In genomic region chr2:636649-637405, GRCh38 we compare ENCODE assay signal across 7 cellular contexts. TPM values are rescaled to one million over a fixed set of nuclear protein-coding genes. Genes with fewer than 3 reads are reported as not detected.
DNase-seq lines count a peak whose midpoint lies in the region; ATAC-seq and TF ChIP-seq lines count a peak whose summit lies in the region.

No MANE protein-coding gene starts in this region.

- H3K79me2 ChIP-seq in neural progenitor cell (ENCODE audit: low read depth) = no peaks in the 10 kb centered on the region

- H3K9me3 ChIP-seq in NT2/D1 (ENCODE audit: insufficient read depth, low read length) (peaks cover 8% of the 10 kb centered on the region; the same call in 1 of the 2 replicates), neural progenitor cell (ENCODE audit: low read depth) (no peaks in the 10 kb centered on the region), suprapubic skin (no peaks in the 10 kb centered on the region)

- no peaks in the 10 kb centered on the region for H3K36me3 Mint-ChIP-seq in activated T-helper 1 cell treated with anti-CD3 and anti-CD28 coated beads, Interleukin-12 subunit alpha, Interleukin-12 subunit beta, Interleukin-2, Interleukin-4 antibody, amounts not matched to agents 30 ng/mL and 10 ng/mL and 1 ng/mL, durations not matched to agents 14 hours and 24 hours and 36 hours (ENCODE audit: low read depth)
- H3K36me3 Mint-ChIP-seq in neural progenitor cell = peaks cover 3% of the 10 kb centered on the region

- no peaks in the 10 kb centered on the region for H4K20me1 ChIP-seq in neural progenitor cell (ENCODE audit: low read depth)

- H3K27me3 ChIP-seq in NT2/D1 (ENCODE audit: insufficient read depth, insufficient read length) (no peaks in the 10 kb centered on the region), neural progenitor cell (peaks cover 4% of the 10 kb centered on the region), suprapubic skin (no peaks in the 10 kb centered on the region)

- H3F3A ChIP-seq in neural progenitor cell (ENCODE audit: low read depth) = no peaks in the 10 kb centered on the region

- intact Hi-C loops in activated T-helper 1 cell treated with anti-CD3 and anti-CD28 coated beads, Interleukin-12 subunit alpha, Interleukin-12 subunit beta, Interleukin-2, Interleukin-4 antibody, amounts not matched to agents 30 ng/mL and 10 ng/mL and 1 ng/mL, durations not matched to agents 14 hours and 24 hours and 36 hours (cut with micrococcal nuclease) = loop anchor here (1.0 to 10.0 kb wide), 2 partner anchors 108 to 322 kb away; no protein-coding TSS in a partner anchor

- no peak overlapping the region for H2AFZ ChIP-seq in neural progenitor cell (replicated peaks)

- DNase-seq in NT2/D1 (ENCODE audit: low read depth, low spot score) (peak; percentile 63), fibroblast of the aortic adventitia (ENCODE audit: low read depth) (peak; percentile 69), neural progenitor cell (ENCODE audit: low spot score) (peak; percentile 82), suprapubic skin (ENCODE audit: low spot score in 2 of 2) (peak; percentile 88 to 93)
- peak; percentile 11 for DNase-seq in activated T-helper 1 cell treated with anti-CD3 and anti-CD28 coated beads, Interleukin-12 subunit alpha, Interleukin-12 subunit beta, Interleukin-2, Interleukin-4 antibody, amounts not matched to agents 30 ng/mL and 10 ng/mL and 1 ng/mL, durations not matched to agents 14 hours and 24 hours and 36 hours (ENCODE audit: low spot score)

- no peaks in the 10 kb centered on the region for H3K9me3 Mint-ChIP-seq in activated T-helper 1 cell treated with anti-CD3 and anti-CD28 coated beads, Interleukin-12 subunit alpha, Interleukin-12 subunit beta, Interleukin-2, Interleukin-4 antibody, amounts not matched to agents 30 ng/mL and 10 ng/mL and 1 ng/mL, durations not matched to agents 14 hours and 24 hours and 36 hours
- H3K9me3 Mint-ChIP-seq in neural progenitor cell = peaks cover 17% of the 10 kb centered on the region

- no peak overlapping the region for H3K4me2 ChIP-seq in neural progenitor cell

- H3K27ac ChIP-seq in neural progenitor cell (no peak overlapping the region), suprapubic skin (no peak overlapping the region)

- peak overlapping the region; percentile 73 for H3K4me3 Mint-ChIP-seq in activated T-helper 1 cell treated with anti-CD3 and anti-CD28 coated beads, Interleukin-12 subunit alpha, Interleukin-12 subunit beta, Interleukin-2, Interleukin-4 antibody, amounts not matched to agents 30 ng/mL and 10 ng/mL and 1 ng/mL, durations not matched to agents 14 hours and 24 hours and 36 hours
- H3K4me3 Mint-ChIP-seq in neural progenitor cell = peak overlapping the region; percentile 33

- H3K36me3 ChIP-seq in NT2/D1 (ENCODE audit: insufficient read depth, insufficient read length, low read length) = no peaks in the 10 kb centered on the region
- no peaks in the 10 kb centered on the region for H3K36me3 ChIP-seq in neural progenitor cell
- no peaks in the 10 kb centered on the region for H3K36me3 ChIP-seq in suprapubic skin

- H3K9ac ChIP-seq in NT2/D1 (ENCODE audit: insufficient read length, low read depth) (no peak overlapping the region), neural progenitor cell (no peak overlapping the region)

- TF ChIP-seq CTCF in GM12872 (IDR thresholded peaks at IDR 0.05; ENCODE audit: insufficient read depth, low read depth, low read length) (peak; percentile 70), fibroblast of the aortic adventitia (IDR thresholded peaks at IDR 0.05; ENCODE audit: insufficient read depth, low read length) (peak; percentile 77), neural progenitor cell (IDR thresholded peaks at IDR 0.05) (peak; percentile 87), suprapubic skin (IDR thresholded peaks at IDR 0.05) (peak; percentile 73 to 78)

- no peak overlapping the region for H3K4me3 ChIP-seq in NT2/D1 (ENCODE audit: insufficient read length, low read depth)
- peak overlapping the region; percentile 40 for H3K4me3 ChIP-seq in fibroblast of the aortic adventitia (ENCODE audit: low read depth, low read length)
- H3K4me3 ChIP-seq in neural progenitor cell = no peak overlapping the region
- peak overlapping the region; percentile 27 for H3K4me3 ChIP-seq in suprapubic skin

- WGBS in suprapubic skin = 11% methylated on average over 27 of the region's 56 CpGs

- H3K4me1 ChIP-seq in NT2/D1 (ENCODE audit: insufficient read depth, insufficient read length) (no peaks in the 10 kb centered on the region), neural progenitor cell (no peaks in the 10 kb centered on the region), suprapubic skin (peaks cover 13% of the 10 kb centered on the region)

- no peak for TF ChIP-seq POLR2A in suprapubic skin (IDR thresholded peaks at IDR 0.05)

- peak; percentile 67 for ATAC-seq in HG02938 (IDR thresholded peaks at IDR 0.05; ENCODE audit: unreplicated experiment)

- peaks cover 4% of the 10 kb centered on the region for H3K27me3 Mint-ChIP-seq in activated T-helper 1 cell treated with anti-CD3 and anti-CD28 coated beads, Interleukin-12 subunit alpha, Interleukin-12 subunit beta, Interleukin-2, Interleukin-4 antibody, amounts not matched to agents 30 ng/mL and 10 ng/mL and 1 ng/mL, durations not matched to agents 14 hours and 24 hours and 36 hours (ENCODE audit: insufficient read depth)
- peaks cover 7% of the 10 kb centered on the region for H3K27me3 Mint-ChIP-seq in neural progenitor cell (ENCODE audit: insufficient read depth, low read depth)

- peak overlapping the region; percentile 72 for H3K27ac Mint-ChIP-seq in activated T-helper 1 cell treated with anti-CD3 and anti-CD28 coated beads, Interleukin-12 subunit alpha, Interleukin-12 subunit beta, Interleukin-2, Interleukin-4 antibody, amounts not matched to agents 30 ng/mL and 10 ng/mL and 1 ng/mL, durations not matched to agents 14 hours and 24 hours and 36 hours
- no peak overlapping the region for H3K27ac Mint-ChIP-seq in neural progenitor cell

- TF ChIP-seq EP300 in suprapubic skin (IDR thresholded peaks at IDR 0.05) = no peak

- H3K4me1 Mint-ChIP-seq in activated T-helper 1 cell treated with anti-CD3 and anti-CD28 coated beads, Interleukin-12 subunit alpha, Interleukin-12 subunit beta, Interleukin-2, Interleukin-4 antibody, amounts not matched to agents 30 ng/mL and 10 ng/mL and 1 ng/mL, durations not matched to agents 14 hours and 24 hours and 36 hours (ENCODE audit: low read depth) = no peaks in the 10 kb centered on the region
- peaks cover 18% of the 10 kb centered on the region for H3K4me1 Mint-ChIP-seq in neural progenitor cell

RNA-seq across cellular contexts. Expression of gene TMEM18, which starts 40.4 kb away (rescaled TPM):
- total RNA-seq in activated T-helper 1 cell treated with anti-CD3 and anti-CD28 coated beads, Interleukin-12 subunit alpha, Interleukin-12 subunit beta, Interleukin-2, Interleukin-4 antibody, amounts not matched to agents 30 ng/mL and 10 ng/mL and 1 ng/mL, durations not matched to agents 14 hours and 24 hours and 36 hours = 23.3 and 24.9 TPM in 2 replicates
- total RNA-seq in fibroblast of the aortic adventitia (ENCODE audit: low replicate concordance) (24.1 and 122 TPM in 2 replicates), neural progenitor cell (ENCODE audit: low replicate concordance) (23.5 and 50.0 TPM in 2 replicates), suprapubic skin (10 to 100 TPM; 20.4 to 24.6 (median 22.0) TPM)

Comparison
In these comparisons a context has a peak if more than half of its experiments do, and no peak if none do; other contexts are left out.
1. DNase-seq: peak in every context shown above with its lines; median percentile 90 in suprapubic skin; 82 in neural progenitor cell; 69 in fibroblast of the aortic adventitia; 63 in NT2/D1; 11 in activated T-helper 1 cell treated with anti-CD3 and anti-CD28 coated beads, Interleukin-12 subunit alpha, Interleukin-12 subunit beta, Interleukin-2, Interleukin-4 antibody, amounts not matched to agents 30 ng/mL and 10 ng/mL and 1 ng/mL, durations not matched to agents 14 hours and 24 hours and 36 hours.
2. H3K4me3 ChIP-seq: peak in fibroblast of the aortic adventitia (single experiment) and suprapubic skin (single experiment); none in NT2/D1 (single experiment) and neural progenitor cell (single experiment).
3. Peak in every context shown above with its lines, with median percentiles within 50 percentile points of each other: CTCF ChIP-seq.